32 cellular contexts compared by ENCODE assay signal in genomic region chr11:6845383-6845782, GRCh38. TPM values are rescaled to one million over a fixed set of nuclear protein-coding genes. Genes with fewer than 3 reads are reported as not detected.
"Had no signal": no experiment of that assay in that cellular context is flagged by ENCODE, and none has a peak within 500 bp of the region (broad histone marks: within the 10 kb centered on the region; RNA-seq: fewer than 3 reads in every experiment).

Gene OR10A5, plus strand, starts transcription at chr11:6845683. Its CDS starts 0 bp downstream, at chr11:6845683.

- H3K9me3 ChIP-seq: suprapubic skin, testis, thoracic aorta, thyroid gland, tibial artery, transverse colon, upper lobe of left lung, upper lobe of right lung, uterus, vagina had no signal

- H3K27me3 ChIP-seq: stomach, suprapubic skin, testis, thyroid gland, tibial artery, tibial nerve, transverse colon, upper lobe of left lung, upper lobe of right lung, uterus, vagina had no signal

- ATAC-seq: stimulated activated effector memory CD8-positive, alpha-beta T cell treated with anti-CD3 and anti-CD28 coated beads, Interleukin-12 subunit alpha, Interleukin-12 subunit beta, amount 100 ng/mL, for 72 hours; stimulated activated memory B cell treated with anti-CD40 and anti-IgM and Interleukin-4, amounts not matched to agents 10 μg/mL and 1 μg/mL and 100 μg/mL, for 72 hours; stimulated activated naive B cell treated with anti-CD40 and anti-IgM and Interleukin-4, amounts not matched to agents 10 μg/mL and 1 μg/mL and 100 μg/mL, for 72 hours; upper lobe of right lung had no signal

- H3K4me3 Mint-ChIP-seq: stimulated activated effector memory CD8-positive, alpha-beta T cell treated with anti-CD3 and anti-CD28 coated beads, Interleukin-12 subunit alpha, Interleukin-12 subunit beta, amount 100 ng/mL, for 72 hours; stimulated activated memory B cell treated with anti-CD40 and anti-IgM and Interleukin-4, amounts not matched to agents 10 μg/mL and 1 μg/mL and 100 μg/mL, for 72 hours; stimulated activated naive B cell treated with anti-CD40 and anti-IgM and Interleukin-4, amounts not matched to agents 10 μg/mL and 1 μg/mL and 100 μg/mL, for 72 hours; stimulated activated naive CD8-positive, alpha-beta T cell treated with anti-CD3 and anti-CD28 coated beads, Interleukin-15, Interleukin-2, amounts not matched to agents 100 ng/mL and 50 ng/mL, for 24 hours; type B pancreatic cell had no signal

- H3K9me3 Mint-ChIP-seq: stimulated activated effector memory CD8-positive, alpha-beta T cell treated with anti-CD3 and anti-CD28 coated beads, Interleukin-12 subunit alpha, Interleukin-12 subunit beta, amount 100 ng/mL, for 72 hours; stimulated activated memory B cell treated with anti-CD40 and anti-IgM and Interleukin-4, amounts not matched to agents 10 μg/mL and 1 μg/mL and 100 μg/mL, for 72 hours; stimulated activated naive CD8-positive, alpha-beta T cell treated with anti-CD3 and anti-CD28 coated beads, Interleukin-15, Interleukin-2, amounts not matched to agents 100 ng/mL and 50 ng/mL, for 24 hours had no signal

- H3K36me3 Mint-ChIP-seq: stimulated activated effector memory CD8-positive, alpha-beta T cell treated with anti-CD3 and anti-CD28 coated beads, Interleukin-12 subunit alpha, Interleukin-12 subunit beta, amount 100 ng/mL, for 72 hours; stimulated activated memory B cell treated with anti-CD40 and anti-IgM and Interleukin-4, amounts not matched to agents 10 μg/mL and 1 μg/mL and 100 μg/mL, for 72 hours; stimulated activated naive B cell treated with anti-CD40 and anti-IgM and Interleukin-4, amounts not matched to agents 10 μg/mL and 1 μg/mL and 100 μg/mL, for 72 hours; type B pancreatic cell had no signal

- H3K4me1 ChIP-seq: stomach, suprapubic skin, testis, thyroid gland, tibial artery, tibial nerve, transverse colon, upper lobe of left lung, upper lobe of right lung, uterus, vagina had no signal

- H3K27ac Mint-ChIP-seq: stimulated activated effector memory CD8-positive, alpha-beta T cell treated with anti-CD3 and anti-CD28 coated beads, Interleukin-12 subunit alpha, Interleukin-12 subunit beta, amount 100 ng/mL, for 72 hours; stimulated activated memory B cell treated with anti-CD40 and anti-IgM and Interleukin-4, amounts not matched to agents 10 μg/mL and 1 μg/mL and 100 μg/mL, for 72 hours; stimulated activated naive B cell treated with anti-CD40 and anti-IgM and Interleukin-4, amounts not matched to agents 10 μg/mL and 1 μg/mL and 100 μg/mL, for 72 hours; stimulated activated naive CD8-positive, alpha-beta T cell treated with anti-CD3 and anti-CD28 coated beads, Interleukin-15, Interleukin-2, amounts not matched to agents 100 ng/mL and 50 ng/mL, for 24 hours; type B pancreatic cell had no signal

- H3K4me1 Mint-ChIP-seq: stimulated activated effector memory CD8-positive, alpha-beta T cell treated with anti-CD3 and anti-CD28 coated beads, Interleukin-12 subunit alpha, Interleukin-12 subunit beta, amount 100 ng/mL, for 72 hours; stimulated activated memory B cell treated with anti-CD40 and anti-IgM and Interleukin-4, amounts not matched to agents 10 μg/mL and 1 μg/mL and 100 μg/mL, for 72 hours had no signal

- H3K27ac ChIP-seq: stomach, suprapubic skin, testis, thoracic aorta, thyroid gland, tibial artery, tibial nerve, transverse colon, upper lobe of left lung, upper lobe of right lung, uterus, vagina had no signal

- H3K4me3 ChIP-seq: stomach, suprapubic skin, testis, thoracic aorta, thyroid gland, tibial artery, tibial nerve, transverse colon, upper lobe of left lung, upper lobe of right lung, uterus, vagina had no signal

- H3K27me3 Mint-ChIP-seq: type B pancreatic cell had no signal

- DNase-seq: stimulated activated CD4-positive, alpha-beta T cell treated with anti-CD3 and anti-CD28 coated beads, Interleukin-2, amount 100 ng/mL, for 24 hours; stimulated activated CD4-positive, alpha-beta T cell treated with anti-CD3 and anti-CD28 coated beads, Interleukin-2, amount 100 ng/mL, for 48 hours; stimulated activated CD4-positive, alpha-beta T cell treated with anti-CD3 and anti-CD28 coated beads, Interleukin-4, amount 100 ng/mL, for 1 hour; stimulated activated CD4-positive, alpha-beta T cell treated with anti-CD3 and anti-CD28 coated beads, Interleukin-4, amount 100 ng/mL, for 24 hours; stimulated activated CD4-positive, alpha-beta T cell treated with anti-CD3 and anti-CD28 coated beads, Interleukin-4, amount 100 ng/mL, for 4 hours; stimulated activated CD8-positive, alpha-beta memory T cell treated with anti-CD3 and anti-CD28 coated beads, Interleukin-4, amount 100 ng/mL, for 48 hours; stimulated activated naive B cell treated with anti-CD40 and anti-IgM and Interleukin-4, amounts not matched to agents 10 μg/mL and 1 μg/mL and 100 μg/mL, for 72 hours; stimulated activated naive CD4-positive, alpha-beta T cell; stimulated activated naive CD4-positive, alpha-beta T cell treated with Interleukin-2 at 50 U/mL for 16 hours; stomach; substantia nigra; testis; thyroid gland; tibial artery; transverse colon; trophoblast cell; upper lobe of left lung; upper lobe of right lung; uterus had no signal

- H3K36me3 ChIP-seq: stomach, suprapubic skin, thoracic aorta, thyroid gland, tibial artery, tibial nerve, transverse colon, upper lobe of left lung, upper lobe of right lung, uterus, vagina had no signal

RNA-seq across cellular contexts. Expression of gene OR10A5, which starts in this region (rescaled TPM):
- total RNA-seq: stomach, subcutaneous adipose tissue, suprapubic skin, temporal lobe, testis, thoracic aorta, thyroid gland, tibial nerve, transverse colon, upper lobe of left lung, upper lobe of right lung, ureter, urinary bladder, uterus, vagina had no signal
- polyA plus RNA-seq: stomach, thymus, urinary bladder had no signal
